10 cellular contexts compared by ENCODE assay signal in the genomic region with DNA sequence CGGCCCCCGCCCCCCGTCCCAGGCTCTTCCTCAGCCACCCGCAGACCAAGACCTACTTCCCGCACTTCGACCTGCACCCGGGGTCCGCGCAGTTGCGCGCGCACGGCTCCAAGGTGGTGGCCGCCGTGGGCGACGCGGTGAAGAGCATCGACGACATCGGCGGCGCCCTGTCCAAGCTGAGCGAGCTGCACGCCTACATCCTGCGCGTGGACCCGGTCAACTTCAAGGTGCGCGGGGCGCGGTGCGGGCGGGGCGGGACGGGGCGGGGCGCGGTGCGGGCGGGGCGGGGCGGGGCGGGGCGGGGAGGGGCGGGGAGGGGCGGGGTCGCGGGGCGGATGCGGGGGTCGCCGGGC. TPM values are rescaled to one million over a fixed set of nuclear protein-coding genes. Genes with fewer than 3 reads are reported as not detected.
A peak's percentile ranks its signal among the peaks of the same experiment; 100 is the strongest.
DNase-seq lines count a peak whose midpoint lies in the region; ATAC-seq, FAIRE-seq and TF ChIP-seq lines count a peak whose summit lies in the region.
"Not testable (repeated sequence)": the region's sequence is repeated elsewhere in the genome, so short reads cannot be mapped to it uniquely, and the experiment has no call there.
"Had no signal": no experiment of that assay in that cellular context is flagged by ENCODE, and none has a peak within 500 bp of the region (broad histone marks: within the 10 kb centered on the region; RNA-seq: fewer than 3 reads in every experiment).

No MANE protein-coding gene starts in this region.

- H3K27ac Mint-ChIP-seq in activated CD8-positive, alpha-beta memory T cell treated with anti-CD3 and anti-CD28 coated beads, Interleukin-2, amount 10 ng/mL, durations not matched to agents 7 days and 5 days; stimulated activated effector memory CD8-positive, alpha-beta T cell treated with anti-CD3 and anti-CD28 coated beads, Interleukin-12 subunit alpha, Interleukin-12 subunit beta, amount 100 ng/mL, for 72 hours: not testable (repeated sequence)

- ATAC-seq in RWPE2 (ENCODE audit: low read depth) (0 out of 3 replicates have a peak, but pooled peaks have one; percentile 7), body of pancreas (peak; percentile 15), esophagus mucosa (peak; percentile 48), left lung (peak; percentile 23)
- peak; percentile 76 for ATAC-seq in activated CD8-positive, alpha-beta memory T cell treated with anti-CD3 and anti-CD28 coated beads, Interleukin-2, amount 10 ng/mL, durations not matched to agents 7 days and 5 days
- ATAC-seq in stimulated activated effector memory CD8-positive, alpha-beta T cell treated with anti-CD3 and anti-CD28 coated beads, Interleukin-12 subunit alpha, Interleukin-12 subunit beta, amount 100 ng/mL, for 72 hours = peak; percentile 62

- no CpG with 5 or more reads among the region's 53 CpGs for WGBS in body of pancreas, 2 donors

- TF ChIP-seq CTCF in RWPE2 (IDR thresholded peaks at IDR 0.05; ENCODE audit: poor library complexity, severe bottlenecking); body of pancreas (IDR thresholded peaks at IDR 0.05); left lung (IDR thresholded peaks at IDR 0.05): not testable (repeated sequence)

- not testable (repeated sequence) for H3K4me1 ChIP-seq in RWPE2 (ENCODE audit: insufficient read depth, poor library complexity, severe bottlenecking)
- H3K4me1 ChIP-seq in body of pancreas (peaks cover 10% of the 10 kb centered on the region), left lung (peaks cover 8 to 11% of the 10 kb centered on the region in 2 donors)

- not testable (repeated sequence) for H3K36me3 Mint-ChIP-seq in activated CD8-positive, alpha-beta memory T cell treated with anti-CD3 and anti-CD28 coated beads, Interleukin-2, amount 10 ng/mL, durations not matched to agents 7 days and 5 days; stimulated activated effector memory CD8-positive, alpha-beta T cell treated with anti-CD3 and anti-CD28 coated beads, Interleukin-12 subunit alpha, Interleukin-12 subunit beta, amount 100 ng/mL, for 72 hours

- not testable (repeated sequence) for H3K4me3 Mint-ChIP-seq in activated CD8-positive, alpha-beta memory T cell treated with anti-CD3 and anti-CD28 coated beads, Interleukin-2, amount 10 ng/mL, durations not matched to agents 7 days and 5 days
- peak overlapping the region; percentile 63 for H3K4me3 Mint-ChIP-seq in stimulated activated effector memory CD8-positive, alpha-beta T cell treated with anti-CD3 and anti-CD28 coated beads, Interleukin-12 subunit alpha, Interleukin-12 subunit beta, amount 100 ng/mL, for 72 hours

- CTCF ChIA-PET in activated CD8-positive, alpha-beta memory T cell treated with anti-CD3 and anti-CD28 coated beads, Interleukin-2, amount 10 ng/mL, durations not matched to agents 7 days and 5 days (lab: Charles Lee) = not testable (repeated sequence)

- H3K4me3 ChIP-seq in RWPE2 (ENCODE audit: severe bottlenecking); body of pancreas; left lung: not testable (repeated sequence)

- not testable (repeated sequence) for H3K36me3 ChIP-seq in RWPE2 (ENCODE audit: low read depth); body of pancreas (replicated peaks in 1 of 2; ENCODE audit: insufficient read depth in 1 of 2, low read depth in 2 of 2); left lung

- H3K27me3 Mint-ChIP-seq in activated CD8-positive, alpha-beta memory T cell treated with anti-CD3 and anti-CD28 coated beads, Interleukin-2, amount 10 ng/mL, durations not matched to agents 7 days and 5 days = peaks cover 54% of the 10 kb centered on the region

- H3K9me3 ChIP-seq in RWPE2 (ENCODE audit: severe bottlenecking); body of pancreas; left lung: not testable (repeated sequence)

- FAIRE-seq in GM12891 (lab: Jason Lieb, UNC) = peak; percentile 94

- not testable (repeated sequence) for H3K9me3 Mint-ChIP-seq in activated CD8-positive, alpha-beta memory T cell treated with anti-CD3 and anti-CD28 coated beads, Interleukin-2, amount 10 ng/mL, durations not matched to agents 7 days and 5 days (ENCODE audit: low read depth); stimulated activated effector memory CD8-positive, alpha-beta T cell treated with anti-CD3 and anti-CD28 coated beads, Interleukin-12 subunit alpha, Interleukin-12 subunit beta, amount 100 ng/mL, for 72 hours

- TF ChIP-seq POLR2A in GM12891 (IDR thresholded peaks at IDR 0.05; ENCODE audit: low read depth, low read length); body of pancreas (IDR thresholded peaks at IDR 0.05): not testable (repeated sequence)

- DNase-seq in GM12891 (ENCODE audit: insufficient read length, low spot score); RWPE2 (ENCODE audit: low spot score); activated CD8-positive, alpha-beta memory T cell treated with anti-CD3 and anti-CD28 coated beads, Interleukin-2, amount 10 ng/mL, durations not matched to agents 7 days and 5 days; body of pancreas; left lung; stimulated activated effector memory CD8-positive, alpha-beta T cell treated with anti-CD3 and anti-CD28 coated beads, Interleukin-12 subunit alpha, Interleukin-12 subunit beta, amount 100 ng/mL, for 72 hours (ENCODE audit: low spot score in 2 of 2): not testable (repeated sequence)

- not testable (repeated sequence) for H3K27ac ChIP-seq in RWPE2 (ENCODE audit: poor library complexity, severe bottlenecking); body of pancreas; left lung

- intact Hi-C loops in body of pancreas (cut with DNase I); left lung (cut with DNase I): not testable (repeated sequence)

- not testable (repeated sequence) for H3K27me3 ChIP-seq in RWPE2 (ENCODE audit: insufficient read depth, poor library complexity, severe bottlenecking); body of pancreas
- peaks cover 11 to 65% of the 10 kb centered on the region in 2 donors for H3K27me3 ChIP-seq in left lung

- not testable (repeated sequence) for H3K4me1 Mint-ChIP-seq in activated CD8-positive, alpha-beta memory T cell treated with anti-CD3 and anti-CD28 coated beads, Interleukin-2, amount 10 ng/mL, durations not matched to agents 7 days and 5 days; stimulated activated effector memory CD8-positive, alpha-beta T cell treated with anti-CD3 and anti-CD28 coated beads, Interleukin-12 subunit alpha, Interleukin-12 subunit beta, amount 100 ng/mL, for 72 hours

RNA-seq across cellular contexts. Expression of a gene that starts 1.4 kb away (rescaled TPM):
- not detected for polyA plus RNA-seq in GM12891 (2012; ENCODE audit: low read depth, missing spikeins)
- not detected for total RNA-seq in activated CD8-positive, alpha-beta memory T cell treated with anti-CD3 and anti-CD28 coated beads, Interleukin-2, amount 10 ng/mL, durations not matched to agents 7 days and 5 days
- not detected for total RNA-seq in body of pancreas
- not detected for total RNA-seq in esophagus mucosa
- total RNA-seq in left lung = not detected
- total RNA-seq: CD4-positive, alpha-beta memory T cell; G401; Right ventricle myocardium inferior had no signal
- polyA plus RNA-seq: CD4-positive, alpha-beta memory T cell had no signal

RNA-seq across cellular contexts. Expression of a gene that starts 11.9 kb away (rescaled TPM):
- not detected for polyA plus RNA-seq in GM12891 (2012; ENCODE audit: low read depth, missing spikeins)
- total RNA-seq in activated CD8-positive, alpha-beta memory T cell treated with anti-CD3 and anti-CD28 coated beads, Interleukin-2, amount 10 ng/mL, durations not matched to agents 7 days and 5 days = not detected
- total RNA-seq in body of pancreas (not detected), esophagus mucosa (not detected), left lung (not detected)
- total RNA-seq: CD4-positive, alpha-beta memory T cell; G401; Right ventricle myocardium inferior had no signal
- polyA plus RNA-seq: CD4-positive, alpha-beta memory T cell had no signal

RNA-seq across cellular contexts. Expression of a gene that starts 15.4 kb away (rescaled TPM):
- 19.1 TPM for polyA plus RNA-seq in GM12891 (2012; ENCODE audit: low read depth, missing spikeins)
- 10 to 100 TPM; 33.7 to 34.6 TPM for total RNA-seq in activated CD8-positive, alpha-beta memory T cell treated with anti-CD3 and anti-CD28 coated beads, Interleukin-2, amount 10 ng/mL, durations not matched to agents 7 days and 5 days
- total RNA-seq in body of pancreas = 10 to 100 TPM; 10.6 to 23.7 TPM
- 20.5 TPM for total RNA-seq in esophagus mucosa
- total RNA-seq in left lung = 10 to 100 TPM; 29.5 to 39.5 TPM

RNA-seq across cellular contexts. Expression of a gene that starts 18.8 kb away (rescaled TPM):
- polyA plus RNA-seq in GM12891 (2012; ENCODE audit: low read depth, missing spikeins) = not detected
- not detected for total RNA-seq in activated CD8-positive, alpha-beta memory T cell treated with anti-CD3 and anti-CD28 coated beads, Interleukin-2, amount 10 ng/mL, durations not matched to agents 7 days and 5 days
- total RNA-seq in body of pancreas = 10 to 100 TPM in 1 of 2 donors, 1 to 10 TPM in 1; 6.0 to 23.4 TPM
- total RNA-seq in esophagus mucosa = 8.2 TPM
- total RNA-seq in left lung = 100 to 1,000 TPM; 142 to 149 TPM
- total RNA-seq: G401 had no signal

RNA-seq across cellular contexts. Expression of a gene that starts 22.6 kb away (rescaled TPM):
- 2.6 TPM for polyA plus RNA-seq in GM12891 (2012; ENCODE audit: low read depth, missing spikeins)
- total RNA-seq in activated CD8-positive, alpha-beta memory T cell treated with anti-CD3 and anti-CD28 coated beads, Interleukin-2, amount 10 ng/mL, durations not matched to agents 7 days and 5 days = not detected
- total RNA-seq in body of pancreas (not detected), esophagus mucosa (7.9 TPM), left lung (100 to 1,000 TPM; 159 to 211 TPM)
- total RNA-seq: G401 had no signal
- polyA plus RNA-seq: CD4-positive, alpha-beta memory T cell had no signal

Comparison
In these comparisons a context has a peak if more than half of its experiments do, and no peak if none do; other contexts are left out.
1. ATAC-seq: peak in every context shown above with its lines; median percentile 76 in activated CD8-positive, alpha-beta memory T cell treated with anti-CD3 and anti-CD28 coated beads, Interleukin-2, amount 10 ng/mL, durations not matched to agents 7 days and 5 days; 62 in stimulated activated effector memory CD8-positive, alpha-beta T cell treated with anti-CD3 and anti-CD28 coated beads, Interleukin-12 subunit alpha, Interleukin-12 subunit beta, amount 100 ng/mL, for 72 hours; 48 in esophagus mucosa; 23 in left lung; 15 in body of pancreas; 7 in RWPE2.